ENCODE assay signal across 8 cellular contexts in the genomic region with DNA sequence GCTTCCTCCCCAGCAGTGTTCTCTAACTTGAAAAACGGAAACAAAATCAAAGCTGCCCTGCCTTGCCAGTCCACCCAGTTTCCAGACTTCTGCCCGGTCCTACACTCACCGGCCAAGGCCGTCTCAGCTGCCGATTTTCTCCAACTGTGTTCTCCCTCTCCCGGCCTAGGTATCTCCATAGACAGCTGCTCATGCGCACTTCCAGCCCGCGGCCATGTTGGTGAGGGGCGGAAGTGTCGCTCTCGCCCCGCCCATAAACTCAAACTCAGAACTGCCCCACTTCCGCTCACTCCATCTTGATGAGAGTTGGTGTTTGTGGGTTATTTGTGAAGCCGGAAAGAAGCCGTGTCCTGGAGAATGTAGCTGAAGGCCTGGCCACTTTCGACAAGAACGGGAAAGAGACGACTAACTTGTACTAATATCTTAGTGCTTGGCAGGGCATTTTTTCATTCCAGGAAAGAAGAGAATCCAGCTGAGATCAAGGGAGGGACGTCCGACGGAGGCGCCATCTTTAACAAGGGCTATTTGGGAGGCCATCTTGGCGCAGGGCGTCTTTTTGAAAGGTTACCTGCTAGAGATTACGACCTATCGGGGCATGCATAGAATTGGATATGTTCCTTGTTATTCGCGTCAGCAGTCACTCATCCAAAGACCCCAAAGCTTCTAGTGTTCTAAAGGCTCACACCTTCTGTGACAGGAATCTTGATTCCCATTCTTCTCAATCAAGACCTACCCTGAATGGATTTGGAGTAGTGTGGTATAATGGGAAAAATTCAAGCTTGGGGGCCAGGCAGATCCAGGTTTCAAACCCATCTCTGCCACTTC. TPM values are rescaled to one million over a fixed set of nuclear protein-coding genes. Genes with fewer than 3 reads are reported as not detected.
DNase-seq lines count a peak whose midpoint lies in the region; ATAC-seq and TF ChIP-seq lines count a peak whose summit lies in the region.

A gene with protein sequence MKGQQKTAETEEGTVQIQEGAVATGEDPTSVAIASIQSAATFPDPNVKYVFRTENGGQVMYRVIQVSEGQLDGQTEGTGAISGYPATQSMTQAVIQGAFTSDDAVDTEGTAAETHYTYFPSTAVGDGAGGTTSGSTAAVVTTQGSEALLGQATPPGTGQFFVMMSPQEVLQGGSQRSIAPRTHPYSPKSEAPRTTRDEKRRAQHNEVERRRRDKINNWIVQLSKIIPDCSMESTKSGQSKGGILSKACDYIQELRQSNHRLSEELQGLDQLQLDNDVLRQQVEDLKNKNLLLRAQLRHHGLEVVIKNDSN (minus strand): TSS at position 229 of the 825 bp plus-strand sequence. CDS start 2,702 bp downstream, outside the sequence.

- WGBS in lower leg skin, 2 donors, result 0% methylated on average over 29 of the region's 29 CpGs

- intact Hi-C loops in CD14-positive monocyte (cut with micrococcal nuclease), result loop anchor here in 1 of 2 donors (2.0 to 5.0 kb wide), 2 partner anchors 23 to 91 kb away; a partner anchor contains a TSS
- intact Hi-C loops in activated CD4-positive, alpha-beta memory T cell treated with anti-CD3 and anti-CD28 coated beads for 36 hours (cut with micrococcal nuclease), result loop anchor here (1.0 to 10.0 kb wide), 6 partner anchors 22 to 86 kb away; a partner anchor contains a TSS
- intact Hi-C loops in lower leg skin (cut with DNase I; ENCODE audit: low total_unique reads), result no loop called here

- peak in 1 of 2 donors; percentile 59 for TF ChIP-seq POLR2A in lower leg skin (IDR thresholded peaks at IDR 0.05)

- H3K9me3 Mint-ChIP-seq in CD14-positive monocyte, result no peaks in the 10 kb centered on the region
- H3K9me3 Mint-ChIP-seq in activated CD4-positive, alpha-beta memory T cell treated with anti-CD3 and anti-CD28 coated beads for 36 hours, result no peaks in the 10 kb centered on the region

- peaks cover 71% of the 10 kb centered on the region for H3K4me1 Mint-ChIP-seq in CD14-positive monocyte
- peaks cover 29% of the 10 kb centered on the region for H3K4me1 Mint-ChIP-seq in activated CD4-positive, alpha-beta memory T cell treated with anti-CD3 and anti-CD28 coated beads for 36 hours (ENCODE audit: low read depth)

- H3K36me3 ChIP-seq in duodenal mucosa (ENCODE audit: control insufficient read depth in 1 of 2, insufficient read depth in 2 of 2, low read length in 2 of 2), result peaks cover 17 to 39% of the 10 kb centered on the region in 2 donors

- H3K27ac Mint-ChIP-seq in CD14-positive monocyte, result peak within 1 kb of the TSS; percentile 99 to 100 (median 100)
- peak within 1 kb of the TSS; percentile 96 for H3K27ac Mint-ChIP-seq in activated CD4-positive, alpha-beta memory T cell treated with anti-CD3 and anti-CD28 coated beads for 36 hours

- H3K4me3 Mint-ChIP-seq in CD14-positive monocyte, result peak within 1 kb of the TSS; percentile 99
- H3K4me3 Mint-ChIP-seq in activated CD4-positive, alpha-beta memory T cell treated with anti-CD3 and anti-CD28 coated beads for 36 hours, result peak within 1 kb of the TSS; percentile 90

- CTCF ChIA-PET in activated CD4-positive, alpha-beta memory T cell treated with anti-CD3 and anti-CD28 coated beads for 36 hours (lab: Charles Lee), result interaction anchor here (1.0 to 11.2 kb wide), 10 partner anchors 9 to 59 kb away, joined by 3 to 153 read pairs (median 8); a partner anchor contains a TSS

- no peaks in the 10 kb centered on the region for H3K9me3 ChIP-seq in duodenal mucosa (ENCODE audit: control insufficient read depth in 1 of 2, low read length in 2 of 2)

- TF ChIP-seq CTCF in CD14-positive monocyte (IDR thresholded peaks at IDR 0.05), result no peak
- TF ChIP-seq CTCF in lower leg skin (IDR thresholded peaks at IDR 0.05), result no peak

- no peaks in the 10 kb centered on the region for H3K27me3 ChIP-seq in duodenal mucosa (ENCODE audit: control insufficient read depth in 1 of 2, insufficient read depth in 2 of 2, low read length in 2 of 2)

- H3K36me3 Mint-ChIP-seq in CD14-positive monocyte, result peaks cover 61 to 73% of the 10 kb centered on the region in 2 donors
- H3K36me3 Mint-ChIP-seq in activated CD4-positive, alpha-beta memory T cell treated with anti-CD3 and anti-CD28 coated beads for 36 hours, result peaks cover 56% of the 10 kb centered on the region

- DNase-seq in CD14-positive monocyte (ENCODE audit: low spot score), result peak; percentile 94
- DNase-seq in NCI-H82 treated with DMSO at 0.1 percent for 48 hours (lab: John Stamatoyannopoulos, UW; ENCODE audit: unreplicated experiment), result peak; percentile 94
- DNase-seq in activated CD4-positive, alpha-beta memory T cell treated with anti-CD3 and anti-CD28 coated beads for 36 hours, result peak; percentile 96
- DNase-seq in lower leg skin (ENCODE audit: low spot score in 2 of 2), result peak; percentile 95 to 99
- peak; percentile 87 to 90 for DNase-seq in stimulated activated CD4-positive, alpha-beta T cell treated with anti-CD3 and anti-CD28 coated beads, Interleukin-4, amount 100 ng/mL, for 48 hours (ENCODE audit: low read depth in 2 of 2)

- H3K4me1 ChIP-seq in duodenal mucosa (ENCODE audit: control insufficient read depth in 1 of 2, insufficient read depth in 2 of 2, low read length in 2 of 2), result peaks cover 4 to 12% of the 10 kb centered on the region in 2 donors

- POLR2A ChIA-PET in activated CD4-positive, alpha-beta memory T cell treated with anti-CD3 and anti-CD28 coated beads for 36 hours (lab: Charles Lee), result interaction anchor here (0.6 to 5.4 kb wide), 25 partner anchors 8 to 399 kb away, joined by 3 to 39 read pairs (median 4); a partner anchor contains a TSS

- no peaks in the 10 kb centered on the region for H3K27me3 Mint-ChIP-seq in CD14-positive monocyte (ENCODE audit: low read depth in 3 of 3)
- H3K27me3 Mint-ChIP-seq in activated CD4-positive, alpha-beta memory T cell treated with anti-CD3 and anti-CD28 coated beads for 36 hours, result no peaks in the 10 kb centered on the region

- H3K4me3 ChIP-seq in duodenal mucosa (ENCODE audit: low read depth in 1 of 2, low read length in 2 of 2), result peak within 1 kb of the TSS; percentile 81 to 96
- H3K4me3 ChIP-seq in lower leg skin (ENCODE audit: low read depth, poor library complexity, severe bottlenecking), result peak within 1 kb of the TSS; percentile 90

- peak within 1 kb of the TSS; percentile 91 for H3K27ac ChIP-seq in duodenal mucosa (ENCODE audit: low read depth, low read length)

- peak within 1 kb of the TSS; percentile 89 to 96 for H3K9ac ChIP-seq in duodenal mucosa (ENCODE audit: low read depth in 1 of 2, low read length in 2 of 2)

- ATAC-seq in GM19438 (IDR thresholded peaks at IDR 0.05; ENCODE audit: low read depth, unreplicated experiment) (peak; percentile 45), HG03575 (IDR thresholded peaks at IDR 0.05; ENCODE audit: extremely low read depth, insufficient number of reproducible peaks, low FRiP score, unreplicated experiment) (peak; percentile 40)

RNA-seq across cellular contexts. Expression of the gene that starts here (rescaled TPM):
- polyA plus RNA-seq in CD14-positive monocyte, result 10 to 100 TPM in 1 of 2 donors, 1 to 10 TPM in 1; 6.3 to 25.5 TPM
- total RNA-seq in activated CD4-positive, alpha-beta memory T cell treated with anti-CD3 and anti-CD28 coated beads for 36 hours, result 10 to 100 TPM; 43.4 to 43.7 TPM
- total RNA-seq in lower leg skin, result 10 to 100 TPM; 35.3 to 59.4 (median 43.3) TPM

Comparison
In these comparisons a context has a peak if more than half of its experiments do, and no peak if none do; other contexts are left out.
1. Peak in every context shown above with its lines: DNase-seq, ATAC-seq, H3K4me3 ChIP-seq and H3K27ac ChIP-seq.